In the genomic region with DNA sequence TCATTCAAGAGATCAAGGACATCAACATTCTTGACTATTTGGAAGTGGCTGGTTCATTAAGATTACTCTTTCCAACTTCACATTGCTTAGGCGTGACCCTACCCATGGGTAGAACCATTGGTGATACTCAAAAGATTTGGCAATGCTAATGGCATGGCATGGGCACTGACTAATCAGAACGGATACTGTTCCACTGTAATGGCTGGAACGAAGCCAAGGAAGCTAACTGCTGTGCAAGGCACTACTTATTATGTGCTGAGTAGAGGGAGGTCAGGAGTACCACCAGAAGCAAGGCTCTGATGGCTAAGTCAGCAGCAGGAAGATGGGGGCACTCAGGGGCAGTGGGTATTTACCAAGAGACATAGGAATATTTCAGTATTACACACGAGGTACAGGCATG, we compare ENCODE assay signal across 22 cellular contexts. TPM values are rescaled to one million over a fixed set of nuclear protein-coding genes. Genes with fewer than 3 reads are reported as not detected.
DNase-seq lines count a peak whose midpoint lies in the region; ATAC-seq, FAIRE-seq and TF ChIP-seq lines count a peak whose summit lies in the region.
"Had no signal": no experiment of that assay in that cellular context is flagged by ENCODE, and none has a peak within 500 bp of the region (broad histone marks: within the 10 kb centered on the region; RNA-seq: fewer than 3 reads in every experiment).

No MANE protein-coding gene starts in this region.

- H3K27ac ChIP-seq in A673 (ENCODE audit: low read depth, low read length, poor library complexity, severe bottlenecking) (no peak overlapping the region), endothelial cell of umbilical vein (ENCODE audit: insufficient read depth, low read depth, low read length) (no peak overlapping the region), lower lobe of right lung (no peak overlapping the region)
- H3K27ac ChIP-seq: neutrophil, psoas muscle, stomach, transverse colon had no signal

- FAIRE-seq in endothelial cell of umbilical vein (lab: Jason Lieb, UNC): peak; percentile 44

- H3K27me3 Mint-ChIP-seq in Calu3 (ENCODE audit: unreplicated experiment): no peaks in the 10 kb centered on the region

- H3K9me3 ChIP-seq in A673 (ENCODE audit: low read depth, low read length, poor library complexity, severe bottlenecking) (no peaks in the 10 kb centered on the region), endothelial cell of umbilical vein (replicated peaks; ENCODE audit: control insufficient read depth, insufficient read depth, low read length) (no peaks in the 10 kb centered on the region), lower lobe of right lung (no peaks in the 10 kb centered on the region)
- H3K9me3 ChIP-seq: neutrophil, psoas muscle, stomach, transverse colon had no signal

- no peak overlapping the region for H3K4me3 Mint-ChIP-seq in Calu3 (ENCODE audit: low read depth, unreplicated experiment)
- H3K4me3 Mint-ChIP-seq: activated CD4-positive, alpha-beta T cell treated with anti-CD3 and anti-CD28 coated beads, Interleukin-2, amount 10 ng/mL, durations not matched to agents 24 days and 14 days; activated naive CD8-positive, alpha-beta T cell treated with anti-CD3 and anti-CD28 coated beads, Interleukin-2, amount 10 ng/mL, durations not matched to agents 7 days and 5 days; CD4-positive, alpha-beta memory T cell; endodermal cell; H9; T-cell had no signal

- ATAC-seq in HG03095 (IDR thresholded peaks at IDR 0.05; ENCODE audit: unreplicated experiment) (no peak), GM18873 (IDR thresholded peaks at IDR 0.05; ENCODE audit: low FRiP score, unreplicated experiment) (no peak), lower lobe of right lung (no peak)
- ATAC-seq: psoas muscle, T-cell had no signal

- H3K4me1 Mint-ChIP-seq in Calu3 (ENCODE audit: low read depth, unreplicated experiment): no peaks in the 10 kb centered on the region
- H3K4me1 Mint-ChIP-seq: activated CD4-positive, alpha-beta T cell treated with anti-CD3 and anti-CD28 coated beads, Interleukin-2, amount 10 ng/mL, durations not matched to agents 24 days and 14 days; activated naive CD8-positive, alpha-beta T cell treated with anti-CD3 and anti-CD28 coated beads, Interleukin-2, amount 10 ng/mL, durations not matched to agents 7 days and 5 days; CD4-positive, alpha-beta memory T cell; T-cell had no signal

- no TSS peak for BruUV-seq in A673 (replicated peaks; lab: Mats Ljungman, UMichigan)
- no TSS peak for BruUV-seq in Calu3 (replicated peaks; lab: Mats Ljungman, UMichigan)
- no TSS peak for BruUV-seq in endothelial cell of umbilical vein (replicated peaks; lab: Mats Ljungman, UMichigan)

- no peaks in the 10 kb centered on the region for H3K36me3 Mint-ChIP-seq in Calu3 (ENCODE audit: insufficient read depth, unreplicated experiment)
- H3K36me3 Mint-ChIP-seq: activated naive CD8-positive, alpha-beta T cell treated with anti-CD3 and anti-CD28 coated beads, Interleukin-2, amount 10 ng/mL, durations not matched to agents 7 days and 5 days; CD4-positive, alpha-beta memory T cell; T-cell had no signal

- H3K79me2 ChIP-seq in endothelial cell of umbilical vein (ENCODE audit: control insufficient read depth, insufficient read depth, low read length): no peaks in the 10 kb centered on the region

- POLR2A ChIA-PET in A673 (lab: Charles Lee; ENCODE audit: low non-redundant PET): no interaction called here
- POLR2A ChIA-PET in endothelial cell of umbilical vein (lab: Charles Lee): no interaction called here
- POLR2A ChIA-PET in GM10248 (lab: Yijun Ruan, JAX): no interaction called here

- no peak overlapping the region for H3K9ac ChIP-seq in endothelial cell of umbilical vein (replicated peaks; ENCODE audit: extremely low read depth, insufficient read depth, low read length)

- dilution Hi-C loops in endothelial cell of umbilical vein (cut with MboI; ENCODE audit: extremely low pct_ligation_motif_present, low sequenced_read_pairs): no loop called here

- no peak overlapping the region for H2AFZ ChIP-seq in endothelial cell of umbilical vein (ENCODE audit: low read depth, low read length)

- H4K20me1 ChIP-seq in endothelial cell of umbilical vein (replicated peaks; ENCODE audit: control insufficient read depth, extremely low read depth, insufficient read depth, low read length): no peaks in the 10 kb centered on the region

- H3K9me3 Mint-ChIP-seq in Calu3 (ENCODE audit: low read depth, unreplicated experiment): peaks cover 8% of the 10 kb centered on the region
- H3K9me3 Mint-ChIP-seq: activated CD4-positive, alpha-beta T cell treated with anti-CD3 and anti-CD28 coated beads, Interleukin-2, amount 10 ng/mL, durations not matched to agents 24 days and 14 days had no signal

- H3K27me3 ChIP-seq in A673 (replicated peaks; ENCODE audit: insufficient read depth, low read depth, low read length, poor library complexity) (no peaks in the 10 kb centered on the region), endothelial cell of umbilical vein (ENCODE audit: control insufficient read depth in 2 of 2, insufficient read depth in 2 of 2, low read length in 2 of 2) (peaks cover 0 to 2% of the 10 kb centered on the region in 2 experiments), lower lobe of right lung (ENCODE audit: low read depth) (no peaks in the 10 kb centered on the region)
- H3K27me3 ChIP-seq: neutrophil, stomach, transverse colon had no signal

- TF ChIP-seq CTCF in A673 (conservative IDR thresholded peaks at IDR 0.05; ENCODE audit: low read depth, low read length) (no peak), Calu3 (IDR thresholded peaks at IDR 0.05; ENCODE audit: unreplicated experiment) (no peak), endothelial cell of umbilical vein (IDR thresholded peaks at IDR 0.05; ENCODE audit: extremely low read depth in 1 of 2, insufficient read depth in 1 of 2, low read depth in 1 of 2, low read length in 2 of 2) (no peak), GM10248 (IDR thresholded peaks at IDR 0.05; ENCODE audit: control extremely low read depth, extremely low read depth, low read depth, missing control alignments) (no peak), lower lobe of right lung (IDR thresholded peaks at IDR 0.05) (no peak)

- no peaks in the 10 kb centered on the region for H3K9me1 ChIP-seq in endothelial cell of umbilical vein (replicated peaks; ENCODE audit: control insufficient read depth, extremely low read depth, insufficient read depth, low read length)

- no peak for TF ChIP-seq POLR2A in endothelial cell of umbilical vein (IDR thresholded peaks at IDR 0.05; ENCODE audit: low read depth, low read length)

- DNase-seq in A673 (ENCODE audit: low spot score) (peak; percentile 69), Calu3 (peak; percentile 1), NCI-H2196 treated with DMSO at 0.1 percent for 48 hours (lab: John Stamatoyannopoulos, UW; ENCODE audit: unreplicated experiment) (peak; percentile 15), endothelial cell of umbilical vein (ENCODE audit: low read depth, low spot score) (peak; percentile 64), GM10248 (ENCODE audit: extremely low spot score) (no peak), lower lobe of right lung (no peak)
- DNase-seq: activated CD4-positive, alpha-beta T cell treated with anti-CD3 and anti-CD28 coated beads, Interleukin-2, amount 10 ng/mL, durations not matched to agents 24 days and 14 days; activated naive CD8-positive, alpha-beta T cell treated with anti-CD3 and anti-CD28 coated beads, Interleukin-2, amount 10 ng/mL, durations not matched to agents 7 days and 5 days; CD4-positive, alpha-beta memory T cell; DMS79; endodermal cell; H9; NCI-H774; psoas muscle; SHP77 treated with DMSO at 0.1 percent for 48 hours; stimulated activated CD4-positive, alpha-beta T cell treated with anti-CD3 and anti-CD28 coated beads, Interleukin-4, amount 100 ng/mL, for 1 hour; stomach; T-cell; transverse colon had no signal

- no peak overlapping the region for H3K27ac Mint-ChIP-seq in Calu3 (ENCODE audit: unreplicated experiment)
- H3K27ac Mint-ChIP-seq: activated CD4-positive, alpha-beta T cell treated with anti-CD3 and anti-CD28 coated beads, Interleukin-2, amount 10 ng/mL, durations not matched to agents 24 days and 14 days; activated naive CD8-positive, alpha-beta T cell treated with anti-CD3 and anti-CD28 coated beads, Interleukin-2, amount 10 ng/mL, durations not matched to agents 7 days and 5 days; CD4-positive, alpha-beta memory T cell; endodermal cell; H9; T-cell had no signal

- H3K4me2 ChIP-seq in endothelial cell of umbilical vein (ENCODE audit: insufficient read depth, low read length): no peak overlapping the region

- H3K4me3 ChIP-seq in A673 (ENCODE audit: low read depth, low read length, poor library complexity, severe bottlenecking): no peak overlapping the region
- H3K4me3 ChIP-seq in endothelial cell of umbilical vein (replicated peaks in 1 of 3; ENCODE audit: insufficient read depth in 1 of 3, low read depth in 1 of 3, low read length in 3 of 3): no peak overlapping the region
- H3K4me3 ChIP-seq in lower lobe of right lung: no peak overlapping the region
- H3K4me3 ChIP-seq: psoas muscle, stomach, transverse colon had no signal

- intact Hi-C loops in A673 (cut with micrococcal nuclease; ENCODE audit: unreplicated experiment) (no loop called here), Calu3 (cut with micrococcal nuclease; ENCODE audit: unreplicated experiment) (no loop called here), endothelial cell of umbilical vein (cut with micrococcal nuclease) (no loop called here), lower lobe of right lung (cut with DNase I) (no loop called here)

- CTCF ChIA-PET in A673 (lab: Charles Lee) (no interaction called here), Calu3 (lab: Charles Lee) (no interaction called here), endothelial cell of umbilical vein (lab: Charles Lee) (interaction anchor here (1.0 kb wide), 1 partner anchor 34 kb away, joined by 4 read pairs; no protein-coding TSS in a partner anchor), GM10248 (lab: Yijun Ruan, JAX) (interaction anchor here (0.6 kb wide), 1 partner anchor 23 kb away, joined by 3 read pairs; no protein-coding TSS in a partner anchor)

- H3K36me3 ChIP-seq in A673 (ENCODE audit: insufficient read depth, low read length, poor library complexity, severe bottlenecking): no peaks in the 10 kb centered on the region
- no peaks in the 10 kb centered on the region for H3K36me3 ChIP-seq in endothelial cell of umbilical vein (ENCODE audit: control insufficient read depth in 2 of 2, extremely low read depth in 1 of 2, insufficient read depth in 2 of 2, low read length in 2 of 2)
- no peaks in the 10 kb centered on the region for H3K36me3 ChIP-seq in lower lobe of right lung
- H3K36me3 ChIP-seq: neutrophil, stomach, transverse colon had no signal

- no peaks in the 10 kb centered on the region for H3K4me1 ChIP-seq in A673 (ENCODE audit: insufficient read depth, low read length, poor library complexity, severe bottlenecking)
- H3K4me1 ChIP-seq in endothelial cell of umbilical vein (ENCODE audit: control insufficient read depth, extremely low read depth, insufficient read depth, low read length): no peaks in the 10 kb centered on the region
- H3K4me1 ChIP-seq in lower lobe of right lung: no peaks in the 10 kb centered on the region
- H3K4me1 ChIP-seq: psoas muscle, stomach, transverse colon had no signal

RNA-seq across cellular contexts. Expression of gene GNA14, which starts 31.9 kb away (rescaled TPM):
- total RNA-seq in A673 (2021): 2.7 and 3.8 TPM in 2 replicates
- total RNA-seq in Calu3 (2022): 0.15 TPM in 1 of 2 replicates, not detected in the other
- total RNA-seq in endothelial cell of umbilical vein: 3.0 and 3.3 TPM in 2 replicates
- 2.1 TPM in 2 replicates for polyA plus RNA-seq in endothelial cell of umbilical vein
- 1.5 and 2.0 TPM in 2 replicates for polyA plus RNA-seq in endothelial cell of umbilical vein (2011; cell fraction: cytosol; rRNA removed)
- 2.7 and 3.1 TPM in 2 replicates for polyA plus RNA-seq in endothelial cell of umbilical vein (2011; cell fraction: nucleus; rRNA removed)
- 2.3 and 2.7 TPM in 2 replicates for polyA plus RNA-seq in endothelial cell of umbilical vein (2012)
- polyA minus RNA-seq in endothelial cell of umbilical vein: 2.6 and 7.0 TPM in 2 replicates
- not detected for polyA minus RNA-seq in endothelial cell of umbilical vein (2011; cell fraction: cytosol; rRNA and poly(A)+ RNA removed)
- polyA minus RNA-seq in endothelial cell of umbilical vein (2011; cell fraction: nucleus; rRNA and poly(A)+ RNA removed): 4.0 and 4.6 TPM in 2 replicates
- total RNA-seq in lower lobe of right lung: 15.6 TPM
- total RNA-seq: activated CD4-positive, alpha-beta T cell treated with anti-CD3 and anti-CD28 coated beads, Interleukin-2, amount 10 ng/mL, durations not matched to agents 24 days and 14 days; activated naive CD8-positive, alpha-beta T cell treated with anti-CD3 and anti-CD28 coated beads, Interleukin-2, amount 10 ng/mL, durations not matched to agents 7 days and 5 days; CD4-positive, alpha-beta memory T cell; T-cell had no signal
- polyA plus RNA-seq: CD4-positive, alpha-beta memory T cell had no signal

Comparison
In these comparisons a context has a peak if more than half of its experiments do, and no peak if none do; other contexts are left out.
1. DNase-seq: peak in A673 (single experiment), Calu3 (single experiment), NCI-H2196 treated with DMSO at 0.1 percent for 48 hours (single experiment) and endothelial cell of umbilical vein (single experiment); none in GM10248 (single experiment) and lower lobe of right lung (single experiment).
2. CTCF ChIA-PET loops: an anchor here in endothelial cell of umbilical vein (1.0 kb wide) and GM10248 (0.6 kb wide); none called in A673 and Calu3.